13 cellular contexts compared by ENCODE assay signal in genomic region chr17:38919316-38920078, GRCh38. TPM values are rescaled to one million over a fixed set of nuclear protein-coding genes. Genes with fewer than 3 reads are reported as not detected.
A peak's percentile ranks its signal among the peaks of the same experiment; 100 is the strongest.
DNase-seq lines count a peak whose midpoint lies in the region; ATAC-seq lines count a peak whose summit lies in the region.
"Had no signal": no experiment of that assay in that cellular context is flagged by ENCODE, and none has a peak within 500 bp of the region (broad histone marks: within the 10 kb centered on the region; RNA-seq: fewer than 3 reads in every experiment).

No MANE protein-coding gene starts in this region.

- no peaks in the 10 kb centered on the region for H3K27me3 Mint-ChIP-seq in activated naive CD8-positive, alpha-beta T cell treated with anti-CD3 and anti-CD28 coated beads, Interleukin-2, amount 50 U/mL, for 24 hours
- H3K27me3 Mint-ChIP-seq in memory B cell = no peaks in the 10 kb centered on the region

- peaks cover 0 to 10% of the 10 kb centered on the region in 2 donors for H3K36me3 Mint-ChIP-seq in activated naive CD4-positive, alpha-beta T cell treated with anti-CD3 and anti-CD28 coated beads, Interleukin-2, amount 50 U/mL, for 72 hours
- peaks cover 29% of the 10 kb centered on the region for H3K36me3 Mint-ChIP-seq in activated naive CD8-positive, alpha-beta T cell treated with anti-CD3 and anti-CD28 coated beads, Interleukin-2, amount 50 U/mL, for 24 hours (ENCODE audit: low read depth)
- peaks cover 23% of the 10 kb centered on the region for H3K36me3 Mint-ChIP-seq in memory B cell

- no peak overlapping the region for H3K4me3 Mint-ChIP-seq in activated naive CD8-positive, alpha-beta T cell treated with anti-CD3 and anti-CD28 coated beads, Interleukin-2, amount 50 U/mL, for 24 hours
- H3K4me3 Mint-ChIP-seq in memory B cell = no peak overlapping the region
- H3K4me3 Mint-ChIP-seq: nephron progenitor cell had no signal

- H3K4me1 ChIP-seq in stomach smooth muscle (ENCODE audit: control insufficient read depth, insufficient read depth, low read length) = peaks cover 47% of the 10 kb centered on the region
- H3K4me1 ChIP-seq: SJSA1 had no signal

- H3K27me3 ChIP-seq in stomach smooth muscle (ENCODE audit: control insufficient read depth in 1 of 2, insufficient read depth in 2 of 2, low read length in 2 of 2) = no peaks in the 10 kb centered on the region
- H3K27me3 ChIP-seq: SJSA1, tibial nerve had no signal

- no peaks in the 10 kb centered on the region for H3K9me3 Mint-ChIP-seq in activated naive CD4-positive, alpha-beta T cell treated with anti-CD3 and anti-CD28 coated beads, Interleukin-2, amount 50 U/mL, for 72 hours
- H3K9me3 Mint-ChIP-seq in activated naive CD8-positive, alpha-beta T cell treated with anti-CD3 and anti-CD28 coated beads, Interleukin-2, amount 50 U/mL, for 24 hours = no peaks in the 10 kb centered on the region
- H3K9me3 Mint-ChIP-seq in memory B cell = no peaks in the 10 kb centered on the region
- H3K9me3 Mint-ChIP-seq: nephron progenitor cell had no signal

- peaks cover 28 to 37% of the 10 kb centered on the region in 2 donors for H3K36me3 ChIP-seq in stomach smooth muscle (ENCODE audit: control insufficient read depth in 2 of 2, insufficient read depth in 2 of 2, low read length in 2 of 2)

- H3K4me3 ChIP-seq in stomach smooth muscle (ENCODE audit: low read length in 2 of 2) = no peak overlapping the region
- H3K4me3 ChIP-seq: SJSA1, tibial nerve had no signal

- peaks cover 24% of the 10 kb centered on the region for H3K4me1 Mint-ChIP-seq in activated naive CD8-positive, alpha-beta T cell treated with anti-CD3 and anti-CD28 coated beads, Interleukin-2, amount 50 U/mL, for 24 hours
- H3K4me1 Mint-ChIP-seq in memory B cell = peaks cover 20% of the 10 kb centered on the region

- no peak overlapping the region for H3K9ac ChIP-seq in stomach smooth muscle (ENCODE audit: low read length in 2 of 2)

- no peak for DNase-seq in activated naive CD4-positive, alpha-beta T cell treated with anti-CD3 and anti-CD28 coated beads, Interleukin-2, amount 50 U/mL, for 72 hours (ENCODE audit: low spot score in 2 of 2)
- no peak for DNase-seq in activated naive CD4-positive, alpha-beta T cell (lab: John Stamatoyannopoulos, UW)
- DNase-seq in activated naive CD8-positive, alpha-beta T cell treated with anti-CD3 and anti-CD28 coated beads, Interleukin-2, amount 50 U/mL, for 24 hours = no peak
- DNase-seq in memory B cell (ENCODE audit: low spot score in 2 of 2) (no peak), GDM1 (lab: John Stamatoyannopoulos, UW) (no peak)
- DNase-seq: nephron progenitor cell had no signal

- H3K27ac Mint-ChIP-seq in activated naive CD4-positive, alpha-beta T cell treated with anti-CD3 and anti-CD28 coated beads, Interleukin-2, amount 50 U/mL, for 72 hours = peak overlapping the region; percentile 33 to 67
- peak overlapping the region; percentile 81 for H3K27ac Mint-ChIP-seq in activated naive CD8-positive, alpha-beta T cell treated with anti-CD3 and anti-CD28 coated beads, Interleukin-2, amount 50 U/mL, for 24 hours
- H3K27ac Mint-ChIP-seq in memory B cell = peak overlapping the region; percentile 3

- H3K9me3 ChIP-seq in stomach smooth muscle (ENCODE audit: control insufficient read depth in 2 of 2, low read length in 2 of 2) = no peaks in the 10 kb centered on the region
- H3K9me3 ChIP-seq: SJSA1, tibial nerve had no signal

- no peak for ATAC-seq in activated naive CD4-positive, alpha-beta T cell treated with anti-CD3 and anti-CD28 coated beads, Interleukin-2, amount 50 U/mL, for 72 hours
- no peak for ATAC-seq in activated naive CD8-positive, alpha-beta T cell treated with anti-CD3 and anti-CD28 coated beads, Interleukin-2, amount 50 U/mL, for 24 hours
- no peak for ATAC-seq in memory B cell (ENCODE audit: low read depth)
- no peak for ATAC-seq in HG03460 (IDR thresholded peaks at IDR 0.05; ENCODE audit: unreplicated experiment)
- ATAC-seq in HG03354 (IDR thresholded peaks at IDR 0.05; ENCODE audit: poor library complexity, severe bottlenecking, unreplicated experiment) = no peak
- ATAC-seq: HCT116 had no signal

- H3K27ac ChIP-seq in stomach smooth muscle (ENCODE audit: low read length) = peak overlapping the region; percentile 64
- H3K27ac ChIP-seq: SJSA1 had no signal

RNA-seq across cellular contexts. Expression of gene FBXO47, which starts 47.7 kb away (rescaled TPM):
- under 1 TPM in 1 of 2 donors, not detected in 1; 0.18 TPM for total RNA-seq in activated naive CD4-positive, alpha-beta T cell treated with anti-CD3 and anti-CD28 coated beads, Interleukin-2, amount 50 U/mL, for 72 hours
- total RNA-seq: M059J, SJSA1, tibial nerve had no signal

RNA-seq across cellular contexts. Expression of gene LASP1, which starts 49.6 kb away (rescaled TPM):
- total RNA-seq in activated naive CD4-positive, alpha-beta T cell treated with anti-CD3 and anti-CD28 coated beads, Interleukin-2, amount 50 U/mL, for 72 hours = 100 to 1,000 TPM; 141 to 185 TPM

Comparison
In these comparisons a context has a peak if more than half of its experiments do, and no peak if none do; other contexts are left out.
1. H3K27ac Mint-ChIP-seq: peak in every context shown above with its lines; median percentile 81 in activated naive CD8-positive, alpha-beta T cell treated with anti-CD3 and anti-CD28 coated beads, Interleukin-2, amount 50 U/mL, for 24 hours; 50 in activated naive CD4-positive, alpha-beta T cell treated with anti-CD3 and anti-CD28 coated beads, Interleukin-2, amount 50 U/mL, for 72 hours; 3 in memory B cell.